In the genomic region with DNA sequence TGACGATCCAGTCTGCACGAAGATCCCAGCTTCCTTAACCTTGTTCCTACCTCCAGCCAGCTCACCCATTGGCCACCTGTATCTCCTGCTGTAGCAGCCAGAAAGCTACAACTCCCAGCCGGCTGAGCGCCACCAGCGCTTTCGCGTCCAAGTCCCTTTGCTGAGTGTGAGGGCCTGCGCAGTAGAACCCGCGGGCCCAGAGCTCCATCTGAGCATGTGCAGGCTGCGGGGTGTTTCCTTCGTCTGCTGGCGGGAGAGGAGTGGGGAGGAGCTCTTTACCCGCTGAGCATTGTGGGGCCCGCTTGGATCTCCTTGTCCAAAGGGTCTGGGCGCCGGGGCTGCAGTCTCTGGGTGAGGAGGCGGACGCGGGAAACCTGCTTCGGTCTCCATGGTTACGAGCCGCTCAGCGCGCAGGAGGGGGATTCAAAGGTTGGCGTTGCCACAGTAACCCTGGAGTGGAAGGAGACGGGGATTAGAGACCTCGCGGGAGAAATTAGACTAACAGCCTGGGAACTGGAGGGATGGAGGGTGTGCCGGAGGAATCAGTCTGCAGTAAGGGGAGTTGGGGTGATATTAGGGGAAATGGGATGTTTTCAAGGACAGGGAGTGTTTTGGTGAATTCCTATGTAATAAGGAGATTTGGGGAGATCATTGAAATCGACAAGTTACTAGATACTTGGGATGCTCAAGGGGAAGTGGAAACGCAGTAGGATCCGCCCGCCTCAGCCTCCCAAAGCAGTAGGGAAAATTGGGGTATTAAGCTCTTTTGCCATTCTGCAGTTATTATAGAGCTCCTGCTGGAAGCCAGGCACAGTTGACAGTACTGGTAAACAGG, we compare ENCODE assay signal across 8 cellular contexts. TPM values are rescaled to one million over a fixed set of nuclear protein-coding genes. Genes with fewer than 3 reads are reported as not detected.
A peak's percentile ranks its signal among the peaks of the same experiment; 100 is the strongest.
DNase-seq lines count a peak whose midpoint lies in the region; ATAC-seq and TF ChIP-seq lines count a peak whose summit lies in the region.

No MANE protein-coding gene starts in this region.

- H2BK15ac ChIP-seq in mesendoderm (replicated peaks; ENCODE audit: low read depth): no peak overlapping the region

- 1 to 13% methylated on average over 8 to 34 of the region's 34 CpGs for WGBS in endodermal cell (ENCODE audit: insufficient coverage in 1 of 2, insufficient read length in 1 of 2), 2 experiments
- no CpG with 5 or more reads among the region's 34 CpGs for WGBS in mesendoderm (ENCODE audit: extremely low coverage, insufficient coverage, low lambda C conversion rate)

- H3K9me3 Mint-ChIP-seq in endodermal cell: no peaks in the 10 kb centered on the region

- H4K5ac ChIP-seq in mesendoderm (ENCODE audit: low read length): no peak overlapping the region

- no peaks in the 10 kb centered on the region for H3K36me3 Mint-ChIP-seq in endodermal cell (ENCODE audit: low read depth)

- H3K36me3 ChIP-seq in endodermal cell (ENCODE audit: control insufficient read depth, insufficient read depth, low read length) (peaks cover 3% of the 10 kb centered on the region), mesendoderm (ENCODE audit: control insufficient read depth, insufficient read depth, low read length) (no peaks in the 10 kb centered on the region)

- H3K4me2 ChIP-seq in mesendoderm (ENCODE audit: low read length): peak overlapping the region; percentile 88

- peak; percentile 78 for ATAC-seq in GM21367 (IDR thresholded peaks at IDR 0.05; ENCODE audit: unreplicated experiment)

- peak overlapping the region; percentile 89 for H3K4me3 ChIP-seq in endodermal cell (ENCODE audit: low read length)
- peak overlapping the region; percentile 76 for H3K4me3 ChIP-seq in mesendoderm (ENCODE audit: low read length)

- no peaks in the 10 kb centered on the region for H3K79me2 ChIP-seq in mesendoderm (ENCODE audit: control insufficient read depth, insufficient read depth, low read length)

- H3K4me3 Mint-ChIP-seq in endodermal cell: no peak overlapping the region

- no peak overlapping the region for H3K4ac ChIP-seq in mesendoderm (ENCODE audit: low read depth, low read length)

- no peak overlapping the region for H3K27ac Mint-ChIP-seq in endodermal cell

- no peak overlapping the region for H2BK120ac ChIP-seq in mesendoderm (ENCODE audit: low read depth, low read length)

- no peak overlapping the region for H3K18ac ChIP-seq in mesendoderm (ENCODE audit: low read length)

- no peak overlapping the region for H3K23ac ChIP-seq in mesendoderm (ENCODE audit: low read length)

- peak overlapping the region; percentile 71 for H3K9ac ChIP-seq in endodermal cell (ENCODE audit: extremely low read depth, low read length, poor library complexity, severe bottlenecking)
- H3K9ac ChIP-seq in mesendoderm (ENCODE audit: low read length): peak overlapping the region; percentile 63

- H4K8ac ChIP-seq in mesendoderm (ENCODE audit: low read depth, low read length): no peak overlapping the region

- TF ChIP-seq CTCF in endodermal cell (conservative IDR thresholded peaks at IDR 0.05): no peak

- DNase-seq in COLO829 (ENCODE audit: low spot score): peak; percentile 94
- peak; percentile 99 for DNase-seq in HT1080 (ENCODE audit: low read depth)
- peak; percentile 90 to 94 for DNase-seq in NOMO-1 (lab: John Stamatoyannopoulos, UW; ENCODE audit: unreplicated experiment in 2 of 2)
- DNase-seq in activated CD8-positive, alpha-beta memory T cell treated with anti-CD3 and anti-CD28 coated beads for 48 hours (ENCODE audit: low read depth in 2 of 3, low spot score in 2 of 3): peak; percentile 73 to 86 (median 80)
- DNase-seq in endodermal cell: peak; percentile 100
- DNase-seq in mesendoderm: peak; percentile 100
- DNase-seq in stimulated activated CD8-positive, alpha-beta memory T cell treated with anti-CD3 and anti-CD28 coated beads, Interleukin-12 subunit alpha, Interleukin-12 subunit beta, amount 100 ng/mL, for 4 hours (ENCODE audit: low read depth): peak; percentile 79

- H2BK5ac ChIP-seq in mesendoderm (ENCODE audit: low read length): no peak overlapping the region

- H3K27ac ChIP-seq in endodermal cell (ENCODE audit: low read depth, low read length): peak overlapping the region; percentile 85
- H3K27ac ChIP-seq in mesendoderm (ENCODE audit: low read depth, low read length): no peak overlapping the region

- H3K27me3 ChIP-seq in endodermal cell (ENCODE audit: control insufficient read depth, insufficient read depth, low read length, poor library complexity, severe bottlenecking) (no peaks in the 10 kb centered on the region), mesendoderm (ENCODE audit: insufficient read depth, low read length, poor library complexity) (no peaks in the 10 kb centered on the region)

- no peak overlapping the region for H2AK5ac ChIP-seq in mesendoderm (ENCODE audit: low read length)

- H3K4me1 Mint-ChIP-seq in endodermal cell: no peaks in the 10 kb centered on the region

- no peaks in the 10 kb centered on the region for H3K79me1 ChIP-seq in mesendoderm (ENCODE audit: low read length)

- H3K9me3 ChIP-seq in endodermal cell (ENCODE audit: control insufficient read depth, low read length): no peaks in the 10 kb centered on the region

- peak overlapping the region; percentile 83 for H3K56ac ChIP-seq in mesendoderm (ENCODE audit: low read length)

- H3K27me3 Mint-ChIP-seq in endodermal cell (ENCODE audit: insufficient read depth): peaks cover 5% of the 10 kb centered on the region

- H3K4me1 ChIP-seq in endodermal cell (ENCODE audit: control insufficient read depth, insufficient read depth, low read length): peaks cover 2% of the 10 kb centered on the region
- peaks cover 2% of the 10 kb centered on the region for H3K4me1 ChIP-seq in mesendoderm (ENCODE audit: control insufficient read depth, low read depth, low read length)

RNA-seq across cellular contexts. Expression of a gene that starts 33.5 kb away (rescaled TPM):
- total RNA-seq in HT1080 (2014; rRNA removed; shearing (Covaris generic)): 1.7 and 1.8 TPM in 2 replicates
- 3.0 and 3.5 TPM in 2 replicates for polyA plus RNA-seq in HT1080 (2015; cell fraction: cytosol; rRNA removed)
- 2.7 and 3.0 TPM in 2 replicates for polyA plus RNA-seq in HT1080 (2015; cell fraction: nucleus; rRNA removed)
- 10 to 100 TPM in 1 of 2 donors, 1 to 10 TPM in 1; 9.9 to 13.0 TPM for total RNA-seq in endodermal cell
- 6.1 TPM for polyA plus RNA-seq in endodermal cell (2013, experiment 1 of 2)
- 5.6 TPM for polyA plus RNA-seq in endodermal cell (2013, experiment 2 of 2)
- polyA plus RNA-seq in mesendoderm (2013, experiment 1 of 2): 1.5 TPM
- polyA plus RNA-seq in mesendoderm (2013, experiment 2 of 2): 1.6 TPM

RNA-seq across cellular contexts. Expression of a gene that starts 33.9 kb away (rescaled TPM):
- 86.5 and 139 TPM in 2 replicates for total RNA-seq in HT1080 (2014; rRNA removed; shearing (Covaris generic))
- polyA plus RNA-seq in HT1080 (2015; cell fraction: cytosol; rRNA removed): 38.6 and 39.4 TPM in 2 replicates
- 101 and 119 TPM in 2 replicates for polyA plus RNA-seq in HT1080 (2015; cell fraction: nucleus; rRNA removed)
- total RNA-seq in endodermal cell: 100 to 1,000 TPM in 1 of 2 donors, 10 to 100 TPM in 1; 91.6 to 117 TPM
- polyA plus RNA-seq in endodermal cell (2013, experiment 1 of 2): 74.1 TPM
- 65.3 TPM for polyA plus RNA-seq in endodermal cell (2013, experiment 2 of 2)
- polyA plus RNA-seq in mesendoderm (2013, experiment 1 of 2): 47.5 TPM
- polyA plus RNA-seq in mesendoderm (2013, experiment 2 of 2): 46.6 TPM

RNA-seq across cellular contexts. Expression of a gene that starts 51.7 kb away (rescaled TPM):
- total RNA-seq in HT1080 (2014; rRNA removed; shearing (Covaris generic)): 17.1 and 19.0 TPM in 2 replicates
- 19.7 and 20.8 TPM in 2 replicates for polyA plus RNA-seq in HT1080 (2015; cell fraction: cytosol; rRNA removed)
- polyA plus RNA-seq in HT1080 (2015; cell fraction: nucleus; rRNA removed): 44.8 and 52.5 TPM in 2 replicates
- total RNA-seq in endodermal cell: 10 to 100 TPM; 34.0 to 44.6 TPM
- 29.4 TPM for polyA plus RNA-seq in endodermal cell (2013, experiment 1 of 2)
- polyA plus RNA-seq in endodermal cell (2013, experiment 2 of 2): 28.4 TPM
- polyA plus RNA-seq in mesendoderm (2013, experiment 1 of 2): 15.9 TPM
- polyA plus RNA-seq in mesendoderm (2013, experiment 2 of 2): 14.8 TPM
